15 cellular contexts compared by ENCODE assay signal in genomic region chrX:2351321-2351720, GRCh38.
DNase-seq lines count a peak whose midpoint lies in the region; ATAC-seq, FAIRE-seq and TF ChIP-seq lines count a peak whose summit lies in the region.
"Had no signal": no experiment of that assay in that cellular context is flagged by ENCODE, and none has a peak within 500 bp of the region (broad histone marks: within the 10 kb centered on the region; RNA-seq: fewer than 3 reads in every experiment).

No MANE protein-coding gene starts in this region.

- no peaks in the 10 kb centered on the region for H3K27me3 Mint-ChIP-seq in chondrocyte (ENCODE audit: low read depth)
- H3K27me3 Mint-ChIP-seq in stimulated activated naive B cell treated with anti-CD40 and anti-IgM and Interleukin-4, amounts not matched to agents 10 μg/mL and 1 μg/mL and 100 μg/mL, for 72 hours = no peaks in the 10 kb centered on the region

- in situ Hi-C loops in ACHN (cut with HindIII; ENCODE audit: low pct_ligation_motif_present, low pct_unique_long_range_greater_than_20kb, low sequenced_read_pairs) = no loop called here

- no peaks in the 10 kb centered on the region for H3K9me3 Mint-ChIP-seq in chondrocyte (ENCODE audit: low read depth)
- H3K9me3 Mint-ChIP-seq in stimulated activated naive B cell treated with anti-CD40 and anti-IgM and Interleukin-4, amounts not matched to agents 10 μg/mL and 1 μg/mL and 100 μg/mL, for 72 hours = peaks cover 0 to 2% of the 10 kb centered on the region in 2 donors

- H3K36me3 ChIP-seq in kidney epithelial cell (ENCODE audit: control insufficient read depth, insufficient read depth, low read length) = no peaks in the 10 kb centered on the region

- H3K4me1 Mint-ChIP-seq in chondrocyte (ENCODE audit: low read depth) = peaks cover 29% of the 10 kb centered on the region
- peaks cover 10 to 24% of the 10 kb centered on the region in 2 donors for H3K4me1 Mint-ChIP-seq in stimulated activated naive B cell treated with anti-CD40 and anti-IgM and Interleukin-4, amounts not matched to agents 10 μg/mL and 1 μg/mL and 100 μg/mL, for 72 hours

- no peak for FAIRE-seq in GM12892 (lab: Jason Lieb, UNC)
- FAIRE-seq: endometrium had no signal

- no peak for TF ChIP-seq CTCF in chondrocyte (IDR thresholded peaks at IDR 0.05)
- no peak for TF ChIP-seq CTCF in kidney epithelial cell (IDR thresholded peaks at IDR 0.05; ENCODE audit: insufficient read depth, low read length, poor library complexity, severe bottlenecking)

- ATAC-seq in stimulated activated naive B cell treated with anti-CD40 and anti-IgM and Interleukin-4, amounts not matched to agents 10 μg/mL and 1 μg/mL and 100 μg/mL, for 72 hours (replicated peaks) = no peak

- DNase-seq in ACHN (peak; percentile 6), HPDE6-E6E7 (ENCODE audit: extremely low spot score) (peak; percentile 12), chondrocyte (ENCODE audit: low spot score) (no peak), kidney epithelial cell (ENCODE audit: low read depth) (peak; percentile 32), nucleus accumbens (lab: John Stamatoyannopoulos, UW) (no peak), NCI-H1105 (lab: John Stamatoyannopoulos, UW) (no peak), GM12892 (ENCODE audit: insufficient read length) (no peak)
- no peak for DNase-seq in stimulated activated naive B cell treated with anti-CD40 and anti-IgM and Interleukin-4, amounts not matched to agents 10 μg/mL and 1 μg/mL and 100 μg/mL, for 72 hours
- DNase-seq: activated CD4-positive, alpha-beta T cell treated with anti-CD3 and anti-CD28 coated beads, Interleukin-2, amount 50 U/mL, for 48 hours; left cardiac atrium; NCI-H748 treated with DMSO at 0.1 percent for 48 hours; stimulated activated naive CD4-positive, alpha-beta T cell treated with Interleukin-2 at 50 U/mL for 16 hours had no signal

- no peaks in the 10 kb centered on the region for H3K36me3 Mint-ChIP-seq in chondrocyte (ENCODE audit: low read depth)
- peaks cover 22 to 56% of the 10 kb centered on the region in 2 donors for H3K36me3 Mint-ChIP-seq in stimulated activated naive B cell treated with anti-CD40 and anti-IgM and Interleukin-4, amounts not matched to agents 10 μg/mL and 1 μg/mL and 100 μg/mL, for 72 hours

- no peak overlapping the region for H3K4me3 Mint-ChIP-seq in chondrocyte (ENCODE audit: unreplicated experiment)
- H3K4me3 Mint-ChIP-seq in stimulated activated naive B cell treated with anti-CD40 and anti-IgM and Interleukin-4, amounts not matched to agents 10 μg/mL and 1 μg/mL and 100 μg/mL, for 72 hours = no peak overlapping the region

- peak overlapping the region; percentile 85 for H3K27ac Mint-ChIP-seq in chondrocyte (ENCODE audit: unreplicated experiment)
- H3K27ac Mint-ChIP-seq in stimulated activated naive B cell treated with anti-CD40 and anti-IgM and Interleukin-4, amounts not matched to agents 10 μg/mL and 1 μg/mL and 100 μg/mL, for 72 hours = no peak overlapping the region
- H3K27ac Mint-ChIP-seq: activated naive CD4-positive, alpha-beta T cell treated with anti-CD3 and anti-CD28 coated beads, Interleukin-2, amount 50 U/mL, for 72 hours had no signal

- H3K4me3 ChIP-seq in kidney epithelial cell (ENCODE audit: low read depth, low read length) = no peak overlapping the region
- H3K4me3 ChIP-seq: BLaER1 had no signal

- TF ChIP-seq POLR2A in GM12892 (IDR thresholded peaks at IDR 0.05; ENCODE audit: low read depth, low read length) = no peak

- no peaks in the 10 kb centered on the region for H3K27me3 ChIP-seq in kidney epithelial cell (ENCODE audit: control insufficient read depth, insufficient read depth, low read length)
- H3K27me3 ChIP-seq: BLaER1 had no signal

Comparison
In these comparisons a context has a peak if more than half of its experiments do, and no peak if none do; other contexts are left out.
1. DNase-seq: peak in ACHN (single experiment), HPDE6-E6E7 (single experiment) and kidney epithelial cell (single experiment); none in chondrocyte (single experiment), nucleus accumbens (0 of 56), NCI-H1105 (single experiment), stimulated activated naive B cell treated with anti-CD40 and anti-IgM and Interleukin-4, amounts not matched to agents 10 μg/mL and 1 μg/mL and 100 μg/mL, for 72 hours (single experiment) and GM12892 (single experiment).